In the genomic region with DNA sequence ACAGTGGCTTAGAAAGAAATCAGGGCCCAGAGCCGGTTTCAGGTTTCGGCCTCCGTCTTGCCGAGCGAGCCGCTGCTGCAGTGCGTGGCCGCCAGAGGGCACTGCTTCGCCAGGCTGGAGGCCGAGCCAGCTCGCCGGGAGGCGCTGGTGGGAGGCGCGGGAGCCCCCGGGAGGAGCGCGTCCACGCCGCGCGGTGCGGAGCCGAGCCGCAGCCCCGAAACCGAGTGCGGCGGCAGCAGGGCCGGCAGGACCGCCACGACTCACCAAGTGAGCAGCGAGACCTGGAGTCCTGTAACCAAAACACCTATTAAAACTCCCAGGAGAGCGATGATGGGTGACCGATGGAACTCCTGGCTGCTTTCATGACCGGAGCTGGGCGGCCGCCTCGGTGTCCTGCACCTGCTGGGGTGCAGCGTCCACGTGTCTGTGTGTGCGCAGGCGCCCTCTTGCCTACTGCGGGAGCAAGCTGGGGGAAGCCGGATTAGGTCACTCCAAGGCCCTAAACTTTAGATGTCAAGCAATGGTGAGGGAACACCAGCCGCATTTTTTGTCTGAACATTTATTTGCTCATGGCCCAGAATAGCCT, we compare ENCODE assay signal across 1 cellular context.
A peak's percentile ranks its signal among the peaks of the same experiment; 100 is the strongest.
TF ChIP-seq lines count a peak whose summit lies in the region.

No MANE protein-coding gene starts in this region.

TF ChIP-seq in IMR-90, 13 proteins besides CTCF, POLR2A, EP300 and RAD21 (continued from another document):
- TF ChIP-seq MAZ (IDR thresholded peaks at IDR 0.05; ENCODE audit: borderline replicate concordance, low read depth, low read length) = peak; percentile 87; the same call in 1 of the 2 replicates
- no peak for TF ChIP-seq RFX5 (IDR thresholded peaks at IDR 0.05; ENCODE audit: low read depth, low read length)
- TF ChIP-seq MXI1 (IDR thresholded peaks at IDR 0.05; ENCODE audit: borderline replicate concordance, low read depth, low read length) = no peak
- TF ChIP-seq SMC3 (IDR thresholded peaks at IDR 0.05; ENCODE audit: low read depth, low read length) = peak; percentile 96
- TF ChIP-seq CHD1 (IDR thresholded peaks at IDR 0.05; ENCODE audit: low read depth, low read length) = peak; percentile 69; the same call in 1 of the 2 replicates
- no peak for TF ChIP-seq NFE2L2 (IDR thresholded peaks at IDR 0.05; ENCODE audit: low read depth, low read length)
- no peak for TF ChIP-seq ELK1 (IDR thresholded peaks at IDR 0.05; ENCODE audit: borderline replicate concordance, low read depth, low read length)
- no peak; the same call in 1 of the 2 replicates for TF ChIP-seq USF2 (IDR thresholded peaks at IDR 0.05; ENCODE audit: low read depth, low read length)
- no peak for TF ChIP-seq FOS (IDR thresholded peaks at IDR 0.05; ENCODE audit: low read depth, low read length)
